ENCODE assay signal across 16 cellular contexts in the genomic region with DNA sequence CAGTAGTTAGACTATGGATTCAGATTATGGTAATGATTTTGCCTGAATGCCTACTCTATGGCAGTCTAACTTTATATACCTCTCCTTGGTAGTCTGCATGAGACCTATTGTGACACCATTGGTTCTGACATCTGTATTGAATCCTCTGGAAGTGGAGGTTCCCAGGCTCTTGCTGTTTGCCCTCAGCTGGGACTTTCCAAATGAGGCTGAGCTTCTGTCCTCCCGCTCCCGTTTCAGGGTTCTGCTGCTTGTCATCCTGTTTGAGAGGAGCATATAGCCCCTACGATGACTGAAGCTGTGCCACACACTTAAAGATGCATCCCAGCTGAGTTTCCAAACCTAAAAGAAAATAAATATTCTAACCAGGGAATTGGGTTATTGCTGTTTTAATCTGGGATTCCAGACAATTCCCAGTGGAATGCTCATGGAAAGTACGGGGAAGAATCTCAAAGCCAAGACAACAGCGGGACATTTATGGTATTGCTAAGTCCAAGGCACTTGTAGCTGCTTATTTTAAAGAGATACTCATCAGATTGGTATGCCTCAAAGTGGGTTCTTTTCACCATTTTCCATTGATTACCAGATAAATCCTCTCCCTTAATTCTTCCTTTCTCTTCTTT.
DNase-seq lines count a peak whose midpoint lies in the region; ATAC-seq and TF ChIP-seq lines count a peak whose summit lies in the region.
"Had no signal": no experiment of that assay in that cellular context is flagged by ENCODE, and none has a peak within 500 bp of the region (broad histone marks: within the 10 kb centered on the region; RNA-seq: fewer than 3 reads in every experiment).

No MANE protein-coding gene starts in this region.

- H3K4me3 Mint-ChIP-seq in chondrocyte (ENCODE audit: unreplicated experiment) = no peak overlapping the region
- H3K4me3 Mint-ChIP-seq in activated CD4-positive, alpha-beta memory T cell treated with anti-CD3 and anti-CD28 coated beads for 36 hours = no peak overlapping the region
- H3K4me3 Mint-ChIP-seq: activated naive CD8-positive, alpha-beta T cell treated with anti-CD3 and anti-CD28 coated beads, Interleukin-2, amount 10 ng/mL, durations not matched to agents 7 days and 5 days; natural killer cell treated with Interleukin-12 subunit alpha and Interleukin-12 subunit beta and Interleukin-15 and Interleukin-18, amount 100 ng/mL, for 72 hours had no signal

- peak overlapping the region; percentile 84 for H3K27ac ChIP-seq in left ventricle myocardium inferior (replicated peaks)
- peak overlapping the region; percentile 75 for H3K27ac ChIP-seq in muscle layer of colon (ENCODE audit: low read depth, low read length)
- H3K27ac ChIP-seq in vagina = peak overlapping the region; percentile 78
- H3K27ac ChIP-seq: A549 had no signal

- no peaks in the 10 kb centered on the region for H3K9me3 Mint-ChIP-seq in chondrocyte (ENCODE audit: low read depth)
- H3K9me3 Mint-ChIP-seq in activated CD4-positive, alpha-beta memory T cell treated with anti-CD3 and anti-CD28 coated beads for 36 hours = no peaks in the 10 kb centered on the region
- H3K9me3 Mint-ChIP-seq: activated naive CD8-positive, alpha-beta T cell treated with anti-CD3 and anti-CD28 coated beads, Interleukin-2, amount 10 ng/mL, durations not matched to agents 7 days and 5 days; natural killer cell treated with Interleukin-12 subunit alpha and Interleukin-12 subunit beta and Interleukin-15 and Interleukin-18, amount 100 ng/mL, for 72 hours had no signal

- intact Hi-C loops in left ventricle myocardium inferior (cut with micrococcal nuclease) (loop anchor here (10.0 kb wide), 1 partner anchor 101 kb away; no protein-coding TSS in a partner anchor), left cardiac atrium (cut with DNase I) (loop anchor here in 1 of 2 donors (10.0 kb wide), 1 partner anchor 109 kb away; no protein-coding TSS in a partner anchor), vagina (cut with DNase I) (loop anchor here (10.0 kb wide), 1 partner anchor 79 kb away; no protein-coding TSS in a partner anchor)
- intact Hi-C loops in activated CD4-positive, alpha-beta memory T cell treated with anti-CD3 and anti-CD28 coated beads for 36 hours (cut with micrococcal nuclease) = no loop called here

- H3K36me3 Mint-ChIP-seq in chondrocyte (ENCODE audit: low read depth) = peaks cover 6% of the 10 kb centered on the region
- H3K36me3 Mint-ChIP-seq in activated CD4-positive, alpha-beta memory T cell treated with anti-CD3 and anti-CD28 coated beads for 36 hours = peaks cover 48% of the 10 kb centered on the region

- H3K27ac Mint-ChIP-seq in chondrocyte (ENCODE audit: unreplicated experiment) = peak overlapping the region; percentile 90
- no peak overlapping the region for H3K27ac Mint-ChIP-seq in activated CD4-positive, alpha-beta memory T cell treated with anti-CD3 and anti-CD28 coated beads for 36 hours
- H3K27ac Mint-ChIP-seq: activated naive CD8-positive, alpha-beta T cell treated with anti-CD3 and anti-CD28 coated beads, Interleukin-2, amount 10 ng/mL, durations not matched to agents 7 days and 5 days; natural killer cell treated with Interleukin-12 subunit alpha and Interleukin-12 subunit beta and Interleukin-15 and Interleukin-18, amount 100 ng/mL, for 72 hours had no signal

- ATAC-seq in left cardiac atrium (no peak), HG03460 (IDR thresholded peaks at IDR 0.05; ENCODE audit: unreplicated experiment) (no peak)
- ATAC-seq: activated CD4-positive, CD25-positive, alpha-beta regulatory T cell treated with anti-CD3 and anti-CD28 coated beads, Interleukin-2, amount 50 U/mL, for 24 hours; natural killer cell treated with Interleukin-12 subunit alpha and Interleukin-12 subunit beta and Interleukin-15 and Interleukin-18, amount 100 ng/mL, for 72 hours had no signal

- H3K4me1 ChIP-seq in left ventricle myocardium inferior (peaks cover 72% of the 10 kb centered on the region), muscle layer of colon (ENCODE audit: insufficient read depth, low read length) (peaks cover 79% of the 10 kb centered on the region), vagina (peaks cover 10% of the 10 kb centered on the region)

- no peaks in the 10 kb centered on the region for H3K9me3 ChIP-seq in left ventricle myocardium inferior (replicated peaks)
- no peaks in the 10 kb centered on the region for H3K9me3 ChIP-seq in muscle layer of colon (ENCODE audit: low read length)
- no peaks in the 10 kb centered on the region for H3K9me3 ChIP-seq in vagina
- H3K9me3 ChIP-seq: A549, testis had no signal

- no peak overlapping the region for H3K4me3 ChIP-seq in left ventricle myocardium inferior
- H3K4me3 ChIP-seq in muscle layer of colon (ENCODE audit: low read depth in 1 of 2, low read length in 2 of 2) = no peak overlapping the region
- H3K4me3 ChIP-seq in vagina = no peak overlapping the region
- no peak overlapping the region for H3K4me3 ChIP-seq in H7 (ENCODE audit: insufficient read depth, low read depth, low read length)
- H3K4me3 ChIP-seq: A549, skin epidermis, testis had no signal

- no peaks in the 10 kb centered on the region for H3K27me3 Mint-ChIP-seq in chondrocyte (ENCODE audit: low read depth)
- H3K27me3 Mint-ChIP-seq in activated CD4-positive, alpha-beta memory T cell treated with anti-CD3 and anti-CD28 coated beads for 36 hours = no peaks in the 10 kb centered on the region
- H3K27me3 Mint-ChIP-seq: activated naive CD8-positive, alpha-beta T cell treated with anti-CD3 and anti-CD28 coated beads, Interleukin-2, amount 10 ng/mL, durations not matched to agents 7 days and 5 days; natural killer cell treated with Interleukin-12 subunit alpha and Interleukin-12 subunit beta and Interleukin-15 and Interleukin-18, amount 100 ng/mL, for 72 hours had no signal

- H3K9ac ChIP-seq in muscle layer of colon (ENCODE audit: low read length) = no peak overlapping the region

- TF ChIP-seq CTCF in left ventricle myocardium inferior (IDR thresholded peaks at IDR 0.05; ENCODE audit: borderline replicate concordance) = no peak
- no peak for TF ChIP-seq CTCF in chondrocyte (IDR thresholded peaks at IDR 0.05)
- no peak for TF ChIP-seq CTCF in vagina (IDR thresholded peaks at IDR 0.05)

- POLR2A ChIA-PET in activated CD4-positive, alpha-beta memory T cell treated with anti-CD3 and anti-CD28 coated beads for 36 hours (lab: Charles Lee) = no interaction called here

- no peaks in the 10 kb centered on the region for H3K27me3 ChIP-seq in left ventricle myocardium inferior (ENCODE audit: low read depth)
- H3K27me3 ChIP-seq in muscle layer of colon (ENCODE audit: control insufficient read depth in 1 of 2, insufficient read depth in 2 of 2, low read length in 2 of 2) = no peaks in the 10 kb centered on the region
- H3K27me3 ChIP-seq in vagina = no peaks in the 10 kb centered on the region
- H3K27me3 ChIP-seq in H7 (ENCODE audit: control insufficient read depth, insufficient read depth, low read length) = no peaks in the 10 kb centered on the region
- H3K27me3 ChIP-seq: testis had no signal

- DNase-seq in left ventricle myocardium inferior = no peak
- DNase-seq in left cardiac atrium = no peak
- no peak for DNase-seq in chondrocyte (ENCODE audit: low spot score)
- no peak for DNase-seq in vagina (ENCODE audit: extremely low spot score in 2 of 2)
- no peak for DNase-seq in activated CD4-positive, alpha-beta memory T cell treated with anti-CD3 and anti-CD28 coated beads for 36 hours
- DNase-seq in H7 = no peak
- DNase-seq: activated naive CD8-positive, alpha-beta T cell treated with anti-CD3 and anti-CD28 coated beads, Interleukin-2, amount 10 ng/mL, durations not matched to agents 7 days and 5 days; cortex of kidney; NCI-H2171 treated with DMSO at 0.1 percent for 48 hours; testis had no signal

- H3K36me3 ChIP-seq in left ventricle myocardium inferior = peaks cover 13% of the 10 kb centered on the region
- H3K36me3 ChIP-seq in muscle layer of colon (ENCODE audit: insufficient read depth, low read length) = no peaks in the 10 kb centered on the region
- H3K36me3 ChIP-seq in vagina = no peaks in the 10 kb centered on the region
- 0 out of 2 replicates have a peak, but pooled peaks cover 1% of the 10 kb centered on the region for H3K36me3 ChIP-seq in H7 (replicated peaks; ENCODE audit: control insufficient read depth, insufficient read depth, low read length)

- CTCF ChIA-PET in activated CD4-positive, alpha-beta memory T cell treated with anti-CD3 and anti-CD28 coated beads for 36 hours (lab: Charles Lee) = no interaction called here

- no peak for TF ChIP-seq POLR2A in vagina (IDR thresholded peaks at IDR 0.05)

- H3K4me1 Mint-ChIP-seq in chondrocyte (ENCODE audit: low read depth) = peaks cover 79% of the 10 kb centered on the region
- peaks cover 17% of the 10 kb centered on the region for H3K4me1 Mint-ChIP-seq in activated CD4-positive, alpha-beta memory T cell treated with anti-CD3 and anti-CD28 coated beads for 36 hours (ENCODE audit: low read depth)
